Comparison of ENCODE assay signal across 2 cellular contexts in the genomic region with DNA sequence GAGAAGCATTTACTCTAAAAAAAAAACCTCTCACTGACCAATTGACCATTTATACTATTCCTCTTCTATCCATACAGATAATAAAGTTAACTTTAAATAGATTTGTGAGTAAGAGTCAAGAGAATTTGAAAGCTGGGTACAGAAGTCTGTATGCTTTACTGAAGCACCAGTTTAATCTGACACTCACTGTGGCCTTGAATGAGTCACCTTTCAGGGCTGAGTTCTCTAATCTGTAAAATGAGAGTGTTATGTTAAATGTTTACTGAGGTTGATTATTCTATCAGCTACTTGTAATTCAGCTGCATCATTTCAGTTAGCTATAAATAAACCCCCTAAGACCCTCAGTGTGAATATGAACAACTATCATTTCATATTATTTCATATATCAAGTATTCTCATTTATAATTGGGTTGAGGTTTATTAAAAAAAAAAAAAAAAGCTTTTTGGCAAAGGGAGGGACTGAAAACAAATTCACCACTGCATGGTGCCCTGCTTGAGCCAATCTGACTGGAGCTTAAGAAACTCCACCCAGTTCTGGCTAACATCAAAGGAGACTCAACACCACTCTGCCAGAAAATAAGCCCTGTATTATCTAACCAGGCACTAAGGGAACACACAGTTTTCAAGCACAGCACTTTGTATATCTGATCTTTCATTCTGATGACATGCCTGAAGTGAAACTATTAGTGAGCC.
TF ChIP-seq lines count a peak whose summit lies in the region.

No MANE protein-coding gene starts in this region.

TF ChIP-seq in K562, 482 proteins besides CTCF, POLR2A, EP300 and RAD21 (continues in another document):
- TF ChIP-seq, protein P1, sequence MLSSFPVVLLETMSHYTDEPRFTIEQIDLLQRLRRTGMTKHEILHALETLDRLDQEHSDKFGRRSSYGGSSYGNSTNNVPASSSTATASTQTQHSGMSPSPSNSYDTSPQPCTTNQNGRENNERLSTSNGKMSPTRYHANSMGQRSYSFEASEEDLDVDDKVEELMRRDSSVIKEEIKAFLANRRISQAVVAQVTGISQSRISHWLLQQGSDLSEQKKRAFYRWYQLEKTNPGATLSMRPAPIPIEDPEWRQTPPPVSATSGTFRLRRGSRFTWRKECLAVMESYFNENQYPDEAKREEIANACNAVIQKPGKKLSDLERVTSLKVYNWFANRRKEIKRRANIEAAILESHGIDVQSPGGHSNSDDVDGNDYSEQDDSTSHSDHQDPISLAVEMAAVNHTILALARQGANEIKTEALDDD (IDR thresholded peaks at IDR 0.05): peak; percentile 65; the same call in 1 of the 2 replicates
- TF ChIP-seq, protein P2, sequence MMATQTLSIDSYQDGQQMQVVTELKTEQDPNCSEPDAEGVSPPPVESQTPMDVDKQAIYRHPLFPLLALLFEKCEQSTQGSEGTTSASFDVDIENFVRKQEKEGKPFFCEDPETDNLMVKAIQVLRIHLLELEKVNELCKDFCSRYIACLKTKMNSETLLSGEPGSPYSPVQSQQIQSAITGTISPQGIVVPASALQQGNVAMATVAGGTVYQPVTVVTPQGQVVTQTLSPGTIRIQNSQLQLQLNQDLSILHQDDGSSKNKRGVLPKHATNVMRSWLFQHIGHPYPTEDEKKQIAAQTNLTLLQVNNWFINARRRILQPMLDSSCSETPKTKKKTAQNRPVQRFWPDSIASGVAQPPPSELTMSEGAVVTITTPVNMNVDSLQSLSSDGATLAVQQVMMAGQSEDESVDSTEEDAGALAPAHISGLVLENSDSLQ (IDR thresholded peaks at IDR 0.05): 0 out of 2 replicates have a peak, but pooled peaks have one; percentile 4
- peak; percentile 63; the same call in 1 of the 2 replicates for TF ChIP-seq SMARCA4 (IDR thresholded peaks at IDR 0.05)
- TF ChIP-seq, protein P3, sequence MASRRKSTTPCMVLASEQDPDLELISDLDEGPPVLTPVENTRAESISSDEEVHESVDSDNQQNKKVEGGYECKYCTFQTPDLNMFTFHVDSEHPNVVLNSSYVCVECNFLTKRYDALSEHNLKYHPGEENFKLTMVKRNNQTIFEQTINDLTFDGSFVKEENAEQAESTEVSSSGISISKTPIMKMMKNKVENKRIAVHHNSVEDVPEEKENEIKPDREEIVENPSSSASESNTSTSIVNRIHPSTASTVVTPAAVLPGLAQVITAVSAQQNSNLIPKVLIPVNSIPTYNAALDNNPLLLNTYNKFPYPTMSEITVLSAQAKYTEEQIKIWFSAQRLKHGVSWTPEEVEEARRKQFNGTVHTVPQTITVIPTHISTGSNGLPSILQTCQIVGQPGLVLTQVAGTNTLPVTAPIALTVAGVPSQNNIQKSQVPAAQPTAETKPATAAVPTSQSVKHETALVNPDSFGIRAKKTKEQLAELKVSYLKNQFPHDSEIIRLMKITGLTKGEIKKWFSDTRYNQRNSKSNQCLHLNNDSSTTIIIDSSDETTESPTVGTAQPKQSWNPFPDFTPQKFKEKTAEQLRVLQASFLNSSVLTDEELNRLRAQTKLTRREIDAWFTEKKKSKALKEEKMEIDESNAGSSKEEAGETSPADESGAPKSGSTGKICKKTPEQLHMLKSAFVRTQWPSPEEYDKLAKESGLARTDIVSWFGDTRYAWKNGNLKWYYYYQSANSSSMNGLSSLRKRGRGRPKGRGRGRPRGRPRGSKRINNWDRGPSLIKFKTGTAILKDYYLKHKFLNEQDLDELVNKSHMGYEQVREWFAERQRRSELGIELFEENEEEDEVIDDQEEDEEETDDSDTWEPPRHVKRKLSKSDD (conservative IDR thresholded peaks at IDR 0.05; ENCODE audit: low read length): no peak
- peak; percentile 71 for TF ChIP-seq DPF2 (IDR thresholded peaks at IDR 0.05)
- TF ChIP-seq NFE2 (IDR thresholded peaks at IDR 0.05; ENCODE audit: low read depth): peak; percentile 41; the same call in 1 of the 2 replicates
- TF ChIP-seq ZNF23 (CRISPR knock-in tag; IDR thresholded peaks at IDR 0.05): no peak
- no peak for TF ChIP-seq JUNB (CRISPR knock-in tag; conservative IDR thresholded peaks at IDR 0.05)
- TF ChIP-seq BRF1 (IDR thresholded peaks at IDR 0.05; ENCODE audit: borderline replicate concordance, extremely low read depth, insufficient read length): no peak
- no peak for TF ChIP-seq MEF2D (tag; conservative IDR thresholded peaks at IDR 0.05; ENCODE audit: low read depth)
- TF ChIP-seq RCOR1 (IDR thresholded peaks at IDR 0.05; ENCODE audit: borderline replicate concordance in 1 of 2, low read depth in 2 of 2, low read length in 2 of 2): peak in 1 of 2 experiments; percentile 44; a peak in 1 of 4 replicates
- peak; percentile 48 to 52; a peak in 2 of 4 replicates for TF ChIP-seq KDM1A (IDR thresholded peaks at IDR 0.05)
- no peak for TF ChIP-seq PPARD (CRISPR knock-in tag; IDR thresholded peaks at IDR 0.05)
- TF ChIP-seq CBFA2T3 (IDR thresholded peaks at IDR 0.05): peak; percentile 42
- TF ChIP-seq, protein P4, sequence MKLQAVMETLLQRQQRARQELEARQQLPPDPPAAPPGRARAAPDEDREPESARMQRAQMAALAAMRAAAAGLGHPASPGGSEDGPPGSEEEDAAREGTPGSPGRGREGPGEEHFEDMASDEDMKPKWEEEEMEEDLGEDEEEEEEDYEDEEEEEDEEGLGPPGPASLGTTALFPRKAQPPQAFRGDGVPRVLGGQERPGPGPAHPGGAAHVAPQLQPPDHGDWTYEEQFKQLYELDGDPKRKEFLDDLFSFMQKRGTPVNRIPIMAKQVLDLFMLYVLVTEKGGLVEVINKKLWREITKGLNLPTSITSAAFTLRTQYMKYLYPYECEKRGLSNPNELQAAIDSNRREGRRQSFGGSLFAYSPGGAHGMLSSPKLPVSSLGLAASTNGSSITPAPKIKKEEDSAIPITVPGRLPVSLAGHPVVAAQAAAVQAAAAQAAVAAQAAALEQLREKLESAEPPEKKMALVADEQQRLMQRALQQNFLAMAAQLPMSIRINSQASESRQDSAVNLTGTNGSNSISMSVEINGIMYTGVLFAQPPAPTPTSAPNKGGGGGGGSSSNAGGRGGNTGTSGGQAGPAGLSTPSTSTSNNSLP (IDR thresholded peaks at IDR 0.05; ENCODE audit: borderline replicate concordance, low read depth, low read length): no peak
- TF ChIP-seq, protein P5, sequence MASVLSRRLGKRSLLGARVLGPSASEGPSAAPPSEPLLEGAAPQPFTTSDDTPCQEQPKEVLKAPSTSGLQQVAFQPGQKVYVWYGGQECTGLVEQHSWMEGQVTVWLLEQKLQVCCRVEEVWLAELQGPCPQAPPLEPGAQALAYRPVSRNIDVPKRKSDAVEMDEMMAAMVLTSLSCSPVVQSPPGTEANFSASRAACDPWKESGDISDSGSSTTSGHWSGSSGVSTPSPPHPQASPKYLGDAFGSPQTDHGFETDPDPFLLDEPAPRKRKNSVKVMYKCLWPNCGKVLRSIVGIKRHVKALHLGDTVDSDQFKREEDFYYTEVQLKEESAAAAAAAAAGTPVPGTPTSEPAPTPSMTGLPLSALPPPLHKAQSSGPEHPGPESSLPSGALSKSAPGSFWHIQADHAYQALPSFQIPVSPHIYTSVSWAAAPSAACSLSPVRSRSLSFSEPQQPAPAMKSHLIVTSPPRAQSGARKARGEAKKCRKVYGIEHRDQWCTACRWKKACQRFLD (CRISPR knock-in tag; IDR thresholded peaks at IDR 0.05): no peak
- TF ChIP-seq HMG20B (CRISPR knock-in tag; IDR thresholded peaks at IDR 0.05): no peak

TF ChIP-seq in liver, 16 proteins besides CTCF, POLR2A, EP300 and RAD21 (continued from another document):
- TF ChIP-seq, protein P6, sequence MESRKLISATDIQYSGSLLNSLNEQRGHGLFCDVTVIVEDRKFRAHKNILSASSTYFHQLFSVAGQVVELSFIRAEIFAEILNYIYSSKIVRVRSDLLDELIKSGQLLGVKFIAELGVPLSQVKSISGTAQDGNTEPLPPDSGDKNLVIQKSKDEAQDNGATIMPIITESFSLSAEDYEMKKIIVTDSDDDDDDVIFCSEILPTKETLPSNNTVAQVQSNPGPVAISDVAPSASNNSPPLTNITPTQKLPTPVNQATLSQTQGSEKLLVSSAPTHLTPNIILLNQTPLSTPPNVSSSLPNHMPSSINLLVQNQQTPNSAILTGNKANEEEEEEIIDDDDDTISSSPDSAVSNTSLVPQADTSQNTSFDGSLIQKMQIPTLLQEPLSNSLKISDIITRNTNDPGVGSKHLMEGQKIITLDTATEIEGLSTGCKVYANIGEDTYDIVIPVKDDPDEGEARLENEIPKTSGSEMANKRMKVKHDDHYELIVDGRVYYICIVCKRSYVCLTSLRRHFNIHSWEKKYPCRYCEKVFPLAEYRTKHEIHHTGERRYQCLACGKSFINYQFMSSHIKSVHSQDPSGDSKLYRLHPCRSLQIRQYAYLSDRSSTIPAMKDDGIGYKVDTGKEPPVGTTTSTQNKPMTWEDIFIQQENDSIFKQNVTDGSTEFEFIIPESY (IDR thresholded peaks at IDR 0.05): no peak
- TF ChIP-seq YY1 (IDR thresholded peaks at IDR 0.05) (no peak), JUND (IDR thresholded peaks at IDR 0.05) (peak; percentile 63 to 70), SP1 (IDR thresholded peaks at IDR 0.05) (peak; percentile 58), HNF4G (IDR thresholded peaks at IDR 0.05) (no peak), TAF1 (conservative IDR thresholded peaks at IDR 0.05) (no peak), FOXA2 (IDR thresholded peaks at IDR 0.05) (no peak), FOXA1 (IDR thresholded peaks at IDR 0.05) (no peak)
- TF ChIP-seq, protein P7, sequence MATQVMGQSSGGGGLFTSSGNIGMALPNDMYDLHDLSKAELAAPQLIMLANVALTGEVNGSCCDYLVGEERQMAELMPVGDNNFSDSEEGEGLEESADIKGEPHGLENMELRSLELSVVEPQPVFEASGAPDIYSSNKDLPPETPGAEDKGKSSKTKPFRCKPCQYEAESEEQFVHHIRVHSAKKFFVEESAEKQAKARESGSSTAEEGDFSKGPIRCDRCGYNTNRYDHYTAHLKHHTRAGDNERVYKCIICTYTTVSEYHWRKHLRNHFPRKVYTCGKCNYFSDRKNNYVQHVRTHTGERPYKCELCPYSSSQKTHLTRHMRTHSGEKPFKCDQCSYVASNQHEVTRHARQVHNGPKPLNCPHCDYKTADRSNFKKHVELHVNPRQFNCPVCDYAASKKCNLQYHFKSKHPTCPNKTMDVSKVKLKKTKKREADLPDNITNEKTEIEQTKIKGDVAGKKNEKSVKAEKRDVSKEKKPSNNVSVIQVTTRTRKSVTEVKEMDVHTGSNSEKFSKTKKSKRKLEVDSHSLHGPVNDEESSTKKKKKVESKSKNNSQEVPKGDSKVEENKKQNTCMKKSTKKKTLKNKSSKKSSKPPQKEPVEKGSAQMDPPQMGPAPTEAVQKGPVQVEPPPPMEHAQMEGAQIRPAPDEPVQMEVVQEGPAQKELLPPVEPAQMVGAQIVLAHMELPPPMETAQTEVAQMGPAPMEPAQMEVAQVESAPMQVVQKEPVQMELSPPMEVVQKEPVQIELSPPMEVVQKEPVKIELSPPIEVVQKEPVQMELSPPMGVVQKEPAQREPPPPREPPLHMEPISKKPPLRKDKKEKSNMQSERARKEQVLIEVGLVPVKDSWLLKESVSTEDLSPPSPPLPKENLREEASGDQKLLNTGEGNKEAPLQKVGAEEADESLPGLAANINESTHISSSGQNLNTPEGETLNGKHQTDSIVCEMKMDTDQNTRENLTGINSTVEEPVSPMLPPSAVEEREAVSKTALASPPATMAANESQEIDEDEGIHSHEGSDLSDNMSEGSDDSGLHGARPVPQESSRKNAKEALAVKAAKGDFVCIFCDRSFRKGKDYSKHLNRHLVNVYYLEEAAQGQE (IDR thresholded peaks at IDR 0.05): no peak
- TF ChIP-seq, protein P8, sequence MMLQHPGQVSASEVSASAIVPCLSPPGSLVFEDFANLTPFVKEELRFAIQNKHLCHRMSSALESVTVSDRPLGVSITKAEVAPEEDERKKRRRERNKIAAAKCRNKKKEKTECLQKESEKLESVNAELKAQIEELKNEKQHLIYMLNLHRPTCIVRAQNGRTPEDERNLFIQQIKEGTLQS (IDR thresholded peaks at IDR 0.05): no peak
